15 cellular contexts compared by ENCODE assay signal in the genomic region with DNA sequence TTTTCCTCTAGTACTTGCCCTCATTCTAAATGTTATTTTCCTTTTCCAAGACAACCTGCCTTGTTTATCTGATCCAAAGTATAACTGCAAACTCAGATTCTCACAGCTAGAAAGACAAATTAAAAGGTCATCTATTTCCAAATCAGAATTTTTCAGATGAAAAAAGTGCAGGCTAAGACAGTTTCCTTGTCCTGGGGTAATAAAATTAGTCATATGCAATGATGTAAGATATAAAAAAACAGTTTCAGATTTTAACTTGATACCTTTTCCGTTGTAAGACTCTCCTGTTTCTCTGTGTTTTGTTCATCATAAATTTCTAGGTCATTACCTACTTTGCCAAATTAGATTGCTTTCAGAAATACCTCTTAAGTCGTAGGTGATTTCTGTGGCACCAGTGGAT.
"Had no signal": no experiment of that assay in that cellular context is flagged by ENCODE, and none has a peak within 500 bp of the region (broad histone marks: within the 10 kb centered on the region; RNA-seq: fewer than 3 reads in every experiment).

No MANE protein-coding gene starts in this region.

- DNase-seq: activated CD4-positive, alpha-beta T cell treated with anti-CD3 and anti-CD28 coated beads, Interleukin-2, amount 10 ng/mL, durations not matched to agents 24 days and 14 days; activated CD8-positive, alpha-beta T cell treated with anti-CD3 and anti-CD28 coated beads for 36 hours; activated naive CD4-positive, alpha-beta T cell treated with anti-CD3 and anti-CD28 coated beads for 36 hours; activated T-cell treated with anti-CD3 and anti-CD28 coated beads, Interleukin-2, amount 50 U/mL, for 1 hour; aorta; brain microvascular endothelial cell; erythroblast; immature natural killer cell; stimulated activated CD4-positive, alpha-beta T cell treated with anti-CD3 and anti-CD28 coated beads, Interleukin-2, amount 100 ng/mL, for 24 hours; stimulated activated naive CD8-positive, alpha-beta T cell treated with anti-CD3 and anti-CD28 coated beads, Interleukin-15, Interleukin-2, amounts not matched to agents 100 U/mL and 50 U/mL, for 24 hours; substantia nigra; T-cell; trophoblast cell had no signal

- H3K27ac ChIP-seq: brain microvascular endothelial cell, coronary artery had no signal

- ATAC-seq: activated CD8-positive, alpha-beta T cell treated with anti-CD3 and anti-CD28 coated beads for 36 hours; natural killer cell treated with Interleukin-12 subunit alpha and Interleukin-12 subunit beta and Interleukin-15 and Interleukin-18, amount 100 ng/mL, for 72 hours; stimulated activated naive CD8-positive, alpha-beta T cell treated with anti-CD3 and anti-CD28 coated beads, Interleukin-15, Interleukin-2, amounts not matched to agents 100 U/mL and 50 U/mL, for 24 hours; T-cell had no signal

- H3K27me3 ChIP-seq: brain microvascular endothelial cell had no signal

- H3K4me3 ChIP-seq: coronary artery had no signal

- H3K36me3 ChIP-seq: brain microvascular endothelial cell had no signal
